15 cellular contexts compared by ENCODE assay signal in the genomic region with DNA sequence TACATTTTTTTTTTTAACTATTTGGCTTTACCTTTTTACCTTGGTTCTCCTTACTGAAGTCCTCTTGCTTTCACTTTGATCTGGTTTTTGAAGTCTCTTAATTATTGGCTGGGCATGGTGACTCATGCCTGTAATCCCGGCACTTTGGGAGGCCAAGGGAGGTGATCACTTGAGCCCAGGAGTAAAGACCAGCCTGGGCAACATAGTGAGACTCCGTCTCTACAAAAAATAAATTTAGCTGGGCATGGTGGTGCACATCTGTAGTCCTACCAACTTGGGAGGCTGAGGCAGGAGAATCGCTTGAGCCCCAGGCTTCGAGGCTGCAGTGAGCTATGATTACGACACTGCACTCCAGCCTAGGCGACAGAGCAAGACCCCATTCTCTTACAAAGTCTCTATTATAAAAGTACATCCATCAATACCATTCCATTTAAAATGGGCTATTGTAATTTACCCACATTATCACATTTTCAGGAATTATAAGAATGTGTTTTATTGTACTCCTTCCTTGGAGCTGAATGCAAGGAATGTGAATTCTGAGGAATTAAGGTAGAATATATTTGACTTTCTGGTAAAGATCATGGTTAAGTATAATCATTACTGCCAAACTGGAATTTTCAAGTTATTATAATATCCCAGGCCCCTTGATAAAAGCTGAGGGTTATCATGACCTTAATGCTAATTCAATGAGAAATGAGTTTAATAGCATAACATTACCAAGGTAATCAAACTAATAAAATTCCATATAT. TPM values are rescaled to one million over a fixed set of nuclear protein-coding genes. Genes with fewer than 3 reads are reported as not detected.
DNase-seq lines count a peak whose midpoint lies in the region; ATAC-seq, FAIRE-seq and TF ChIP-seq lines count a peak whose summit lies in the region.
"Had no signal": no experiment of that assay in that cellular context is flagged by ENCODE, and none has a peak within 500 bp of the region (broad histone marks: within the 10 kb centered on the region; RNA-seq: fewer than 3 reads in every experiment).

No MANE protein-coding gene starts in this region.

- H3K36me3 Mint-ChIP-seq in CD4-positive, CD25-positive, alpha-beta regulatory T cell = peaks cover 22% of the 10 kb centered on the region
- peaks cover 52% of the 10 kb centered on the region for H3K36me3 Mint-ChIP-seq in activated T-helper 17 cell treated with anti-CD3 and anti-CD28 coated beads, Interleukin-2, amount 50 U/mL, for 72 hours (ENCODE audit: low read depth)
- peaks cover 7 to 25% (median 25%) of the 10 kb centered on the region in 5 donors for H3K36me3 Mint-ChIP-seq in naive thymus-derived CD4-positive, alpha-beta T cell

- no peak overlapping the region for H3K9ac ChIP-seq in PC-3 (ENCODE audit: low read length)

- H3K27me3 ChIP-seq in CD4-positive, CD25-positive, alpha-beta regulatory T cell (ENCODE audit: control insufficient read depth, insufficient read depth, low read length) = no peaks in the 10 kb centered on the region
- H3K27me3 ChIP-seq in naive thymus-derived CD4-positive, alpha-beta T cell (ENCODE audit: control insufficient read depth in 2 of 2, insufficient read depth in 2 of 2, low read length in 2 of 2) = no peaks in the 10 kb centered on the region
- H3K27me3 ChIP-seq in osteoblast (ENCODE audit: insufficient read depth, low read length) (no peaks in the 10 kb centered on the region), PC-3 (ENCODE audit: low read length) (no peaks in the 10 kb centered on the region)

- H3K36me3 ChIP-seq in CD4-positive, CD25-positive, alpha-beta regulatory T cell (ENCODE audit: control insufficient read depth, insufficient read depth, low read length) = peaks cover 29% of the 10 kb centered on the region
- peaks cover 0 to 16% (median 12%) of the 10 kb centered on the region in 3 experiments for H3K36me3 ChIP-seq in naive thymus-derived CD4-positive, alpha-beta T cell (ENCODE audit: control insufficient read depth in 2 of 3, insufficient read depth in 3 of 3, low read length in 3 of 3)
- H3K36me3 ChIP-seq in osteoblast (ENCODE audit: insufficient read depth, low read length) (peaks cover 31% of the 10 kb centered on the region), PC-3 (ENCODE audit: low read depth, low read length) (peaks cover 15% of the 10 kb centered on the region; the same call in 1 of the 2 replicates)

- POLR2A ChIA-PET in naive thymus-derived CD4-positive, alpha-beta T cell (lab: Charles Lee) = interaction anchor here (0.9 to 1.5 kb wide), 2 partner anchors 48 to 50 kb away, joined by 3 read pairs; no protein-coding TSS in a partner anchor
- POLR2A ChIA-PET in PC-3 (lab: Charles Lee; ENCODE audit: unreplicated experiment) = interaction anchor here (0.6 kb wide), 1 partner anchor 104 kb away, joined by 3 read pairs; no protein-coding TSS in a partner anchor

- no peak overlapping the region for H3K4me3 Mint-ChIP-seq in CD4-positive, CD25-positive, alpha-beta regulatory T cell
- no peak overlapping the region for H3K4me3 Mint-ChIP-seq in activated T-helper 17 cell treated with anti-CD3 and anti-CD28 coated beads, Interleukin-2, amount 50 U/mL, for 72 hours
- H3K4me3 Mint-ChIP-seq in naive thymus-derived CD4-positive, alpha-beta T cell = no peak overlapping the region
- H3K4me3 Mint-ChIP-seq: B cell, endodermal cell, nephron had no signal

- intact Hi-C loops in naive thymus-derived CD4-positive, alpha-beta T cell (cut with micrococcal nuclease) = loop anchor here (2.0 to 10.0 kb wide), 3 partner anchors 45 to 104 kb away; partner anchors contain the start of genes MSL2 (in 1 of the 2) and PCCB (in 1 of the 2)
- intact Hi-C loops in PC-3 (cut with micrococcal nuclease) = loop anchor here (1.0 kb wide), 1 partner anchor 29 kb away; no protein-coding TSS in a partner anchor

- no peaks in the 10 kb centered on the region for H3K27me3 Mint-ChIP-seq in CD4-positive, CD25-positive, alpha-beta regulatory T cell
- no peaks in the 10 kb centered on the region for H3K27me3 Mint-ChIP-seq in activated T-helper 17 cell treated with anti-CD3 and anti-CD28 coated beads, Interleukin-2, amount 50 U/mL, for 72 hours
- no peaks in the 10 kb centered on the region for H3K27me3 Mint-ChIP-seq in naive thymus-derived CD4-positive, alpha-beta T cell
- H3K27me3 Mint-ChIP-seq: B cell had no signal

- no peaks in the 10 kb centered on the region for H3K9me2 ChIP-seq in PC-3 (replicated peaks; ENCODE audit: low read length)

- H2AFZ ChIP-seq in osteoblast (ENCODE audit: low read length) (no peak overlapping the region), PC-3 (ENCODE audit: low read length) (no peak overlapping the region)

- CTCF ChIA-PET in naive thymus-derived CD4-positive, alpha-beta T cell (lab: Charles Lee) = interaction anchor here (0.5 kb wide), 1 partner anchor 34 kb away, joined by 3 read pairs; no protein-coding TSS in a partner anchor
- CTCF ChIA-PET in PC-3 (lab: Charles Lee) = no interaction called here

- no peaks in the 10 kb centered on the region for H3K9me3 Mint-ChIP-seq in CD4-positive, CD25-positive, alpha-beta regulatory T cell
- no peaks in the 10 kb centered on the region for H3K9me3 Mint-ChIP-seq in activated T-helper 17 cell treated with anti-CD3 and anti-CD28 coated beads, Interleukin-2, amount 50 U/mL, for 72 hours
- H3K9me3 Mint-ChIP-seq in naive thymus-derived CD4-positive, alpha-beta T cell = no peaks in the 10 kb centered on the region
- H3K9me3 Mint-ChIP-seq: endodermal cell, nephron had no signal

- H3K4me2 ChIP-seq in osteoblast (ENCODE audit: insufficient read depth, low read length) (no peak overlapping the region), PC-3 (ENCODE audit: low read length) (no peak overlapping the region)

- peak overlapping the region in 2 of 3 donors; percentile 3 to 60 for H3K27ac Mint-ChIP-seq in CD4-positive, CD25-positive, alpha-beta regulatory T cell
- peak overlapping the region; percentile 75 for H3K27ac Mint-ChIP-seq in activated T-helper 17 cell treated with anti-CD3 and anti-CD28 coated beads, Interleukin-2, amount 50 U/mL, for 72 hours
- H3K27ac Mint-ChIP-seq in naive thymus-derived CD4-positive, alpha-beta T cell = peak overlapping the region in 5 of 9 donors; percentile 26 to 66 (median 35)
- H3K27ac Mint-ChIP-seq: B cell, endodermal cell, nephron had no signal

- peak; percentile 93 for FAIRE-seq in G401.6 (lab: Jason Lieb, UNC)

- no peak overlapping the region for H3K4me3 ChIP-seq in CD4-positive, CD25-positive, alpha-beta regulatory T cell (ENCODE audit: low read depth, low read length)
- no peak overlapping the region for H3K4me3 ChIP-seq in naive thymus-derived CD4-positive, alpha-beta T cell (ENCODE audit: low read length)
- no peak overlapping the region for H3K4me3 ChIP-seq in osteoblast (ENCODE audit: insufficient read depth, low read length)
- no peak overlapping the region for H3K4me3 ChIP-seq in PC-3 (ENCODE audit: low read length)

- no peaks in the 10 kb centered on the region for H3F3A ChIP-seq in PC-3 (ENCODE audit: low read length, unreplicated experiment)

- no TSS peak for BruUV-seq in PC-3 (replicated peaks; lab: Mats Ljungman, UMichigan)

- DNase-seq in CD4-positive, CD25-positive, alpha-beta regulatory T cell = no peak
- DNase-seq in naive thymus-derived CD4-positive, alpha-beta T cell = no peak
- DNase-seq in osteoblast (ENCODE audit: insufficient read length, low spot score, missing footprints) = no peak
- DNase-seq in cortex of kidney (lab: John Stamatoyannopoulos, UW) = no peak
- no peak for DNase-seq in PC-3
- DNase-seq: activated CD4-positive, alpha-beta T cell treated with anti-CD3 and anti-CD28 coated beads for 1 hour; central memory CD4-positive, alpha-beta T cell; endodermal cell; foreskin melanocyte; retina; SHP77 had no signal

- no peak for TF ChIP-seq CTCF in osteoblast (IDR thresholded peaks at IDR 0.05; ENCODE audit: extremely low read depth, low read depth, low read length)
- TF ChIP-seq CTCF in PC-3 (conservative IDR thresholded peaks at IDR 0.05; ENCODE audit: low read depth, low read length) = no peak

- H3K79me2 ChIP-seq in osteoblast (ENCODE audit: insufficient read depth, low read length) (peaks cover 67% of the 10 kb centered on the region), PC-3 (ENCODE audit: low read length) (peaks cover 50% of the 10 kb centered on the region)

- H3K4me1 Mint-ChIP-seq in CD4-positive, CD25-positive, alpha-beta regulatory T cell = peaks cover 21 to 66% (median 46%) of the 10 kb centered on the region in 4 donors
- H3K4me1 Mint-ChIP-seq in activated T-helper 17 cell treated with anti-CD3 and anti-CD28 coated beads, Interleukin-2, amount 50 U/mL, for 72 hours = peaks cover 35% of the 10 kb centered on the region
- peaks cover 16 to 56% (median 42%) of the 10 kb centered on the region in 7 donors for H3K4me1 Mint-ChIP-seq in naive thymus-derived CD4-positive, alpha-beta T cell

- H3K27ac ChIP-seq in CD4-positive, CD25-positive, alpha-beta regulatory T cell (ENCODE audit: insufficient read depth, low read length, poor library complexity, severe bottlenecking) = no peak overlapping the region
- H3K27ac ChIP-seq in naive thymus-derived CD4-positive, alpha-beta T cell (ENCODE audit: low read depth, low read length) = no peak overlapping the region
- H3K27ac ChIP-seq in osteoblast (ENCODE audit: low read depth, low read length) (no peak overlapping the region), PC-3 (ENCODE audit: low read length) (no peak overlapping the region)

- H4K20me1 ChIP-seq in osteoblast (ENCODE audit: insufficient read depth, low read length) (peaks cover 10% of the 10 kb centered on the region), PC-3 (ENCODE audit: low read length) (peaks cover 24% of the 10 kb centered on the region)

- H3K9me3 ChIP-seq in CD4-positive, CD25-positive, alpha-beta regulatory T cell (ENCODE audit: control insufficient read depth in 2 of 2, low read length in 2 of 2) = no peaks in the 10 kb centered on the region
- no peaks in the 10 kb centered on the region for H3K9me3 ChIP-seq in naive thymus-derived CD4-positive, alpha-beta T cell (ENCODE audit: control insufficient read depth in 2 of 3, low read length in 3 of 3)
- H3K9me3 ChIP-seq in osteoblast (ENCODE audit: low read depth, low read length) (no peaks in the 10 kb centered on the region), PC-3 (ENCODE audit: low read length) (no peaks in the 10 kb centered on the region)

- H3K4me1 ChIP-seq in CD4-positive, CD25-positive, alpha-beta regulatory T cell (ENCODE audit: control insufficient read depth, insufficient read depth, low read length, poor library complexity, severe bottlenecking) = peaks cover 13% of the 10 kb centered on the region
- H3K4me1 ChIP-seq in naive thymus-derived CD4-positive, alpha-beta T cell (ENCODE audit: control insufficient read depth in 2 of 2, insufficient read depth in 2 of 2, low read length in 2 of 2) = peaks cover 0 to 7% of the 10 kb centered on the region in 2 donors
- H3K4me1 ChIP-seq in osteoblast (ENCODE audit: insufficient read depth, low read length) = peaks cover 23% of the 10 kb centered on the region
- peaks cover 28% of the 10 kb centered on the region for H3K4me1 ChIP-seq in PC-3 (ENCODE audit: insufficient read depth, low read length)

- ATAC-seq in CD4-positive, CD25-positive, alpha-beta regulatory T cell (ENCODE audit: low read depth in 2 of 2) = no peak
- no peak for ATAC-seq in activated T-helper 17 cell treated with anti-CD3 and anti-CD28 coated beads, Interleukin-2, amount 50 U/mL, for 72 hours (replicated peaks)
- no peak for ATAC-seq in naive thymus-derived CD4-positive, alpha-beta T cell
- no peak for ATAC-seq in PC-3

RNA-seq across cellular contexts. Expression of gene MSL2, which starts 49.0 kb away (rescaled TPM):
- 146 TPM for total RNA-seq in CD4-positive, CD25-positive, alpha-beta regulatory T cell
- 10 to 100 TPM; 31.2 to 52.1 (median 35.4) TPM for polyA plus RNA-seq in CD4-positive, CD25-positive, alpha-beta regulatory T cell
- total RNA-seq in activated T-helper 17 cell treated with anti-CD3 and anti-CD28 coated beads, Interleukin-2, amount 50 U/mL, for 72 hours = 10 to 100 TPM; 43.0 to 55.0 TPM
- total RNA-seq in naive thymus-derived CD4-positive, alpha-beta T cell = 100 to 1,000 TPM in 3 of 5 experiments, 10 to 100 TPM in 2; 57.8 to 110 (median 107) TPM
- 10 to 100 TPM; 40.9 to 42.8 TPM for polyA plus RNA-seq in naive thymus-derived CD4-positive, alpha-beta T cell
- 18.5 and 19.2 TPM in 2 replicates for total RNA-seq in osteoblast
- 7.9 and 22.2 TPM in 2 replicates for total RNA-seq in PC-3 (2014; rRNA removed)
